8 cellular contexts compared by ENCODE assay signal in genomic region chr15:38069001-38069400, GRCh38.
DNase-seq lines count a peak whose midpoint lies in the region; ATAC-seq, FAIRE-seq and TF ChIP-seq lines count a peak whose summit lies in the region.

No MANE protein-coding gene starts in this region.

- no peak for DNase-seq in CD4-positive, alpha-beta T cell
- DNase-seq in PC-9 (peak; percentile 22 to 78), colonic mucosa (peak; percentile 54), mesothelial cell of epicardium (ENCODE audit: low spot score in 2 of 2, unreplicated experiment in 2 of 2) (no peak), urothelium cell line (ENCODE audit: low spot score) (peak; percentile 68)
- DNase-seq in effector memory CD4-positive, alpha-beta T cell, result no peak

- peaks cover 28% of the 10 kb centered on the region for H3F3A ChIP-seq in PC-9 (ENCODE audit: insufficient read depth, low read depth)

- H3K4me3 Mint-ChIP-seq in CD4-positive, alpha-beta T cell, result peak overlapping the region; percentile 38
- peak overlapping the region; percentile 48 for H3K4me3 Mint-ChIP-seq in mesothelial cell of epicardium

- H3K4me3 ChIP-seq in PC-9, result peak overlapping the region; percentile 44; the same call in 1 of the 2 replicates
- H3K4me3 ChIP-seq in colonic mucosa, result no peak overlapping the region
- no peak overlapping the region for H3K4me3 ChIP-seq in effector memory CD4-positive, alpha-beta T cell (ENCODE audit: insufficient read depth, low read depth, low read length, poor library complexity, severe bottlenecking)

- H2AFZ ChIP-seq in PC-9, result no peak overlapping the region

- H3K4me2 ChIP-seq in PC-9, result peak overlapping the region; percentile 86

- POLR2A ChIA-PET in CD4-positive, alpha-beta T cell (lab: Charles Lee), result interaction anchor here (0.9 kb wide), 1 partner anchor 182 kb away, joined by 3 read pairs; no protein-coding TSS in a partner anchor
- POLR2A ChIA-PET in PC-9 (lab: Charles Lee; ENCODE audit: unreplicated experiment), result no interaction called here

- H3K9me3 Mint-ChIP-seq in CD4-positive, alpha-beta T cell, result no peaks in the 10 kb centered on the region
- no peaks in the 10 kb centered on the region for H3K9me3 Mint-ChIP-seq in mesothelial cell of epicardium

- H3K36me3 ChIP-seq in PC-9 (ENCODE audit: low read depth) (no peaks in the 10 kb centered on the region), colonic mucosa (no peaks in the 10 kb centered on the region)
- H3K36me3 ChIP-seq in effector memory CD4-positive, alpha-beta T cell (ENCODE audit: control insufficient read depth, insufficient read depth, low read length), result no peaks in the 10 kb centered on the region

- no peaks in the 10 kb centered on the region for H3K79me2 ChIP-seq in PC-9 (ENCODE audit: low read depth)

- H3K4me1 ChIP-seq in PC-9 (replicated peaks; ENCODE audit: insufficient read depth) (peaks cover 29% of the 10 kb centered on the region), colonic mucosa (peaks cover 5% of the 10 kb centered on the region)
- no peaks in the 10 kb centered on the region for H3K4me1 ChIP-seq in effector memory CD4-positive, alpha-beta T cell (ENCODE audit: control insufficient read depth, insufficient read depth, low read length, poor library complexity, severe bottlenecking)

- no peaks in the 10 kb centered on the region for H3K36me3 Mint-ChIP-seq in CD4-positive, alpha-beta T cell (ENCODE audit: low read depth)
- no peaks in the 10 kb centered on the region for H3K36me3 Mint-ChIP-seq in mesothelial cell of epicardium

- TF ChIP-seq CTCF in CD4-positive, alpha-beta T cell (IDR thresholded peaks at IDR 0.05), result no peak
- no peak for TF ChIP-seq CTCF in PC-9 (conservative IDR thresholded peaks at IDR 0.05)
- TF ChIP-seq CTCF in colonic mucosa (IDR thresholded peaks at IDR 0.05), result no peak
- no peak for TF ChIP-seq CTCF in mesothelial cell of epicardium (IDR thresholded peaks at IDR 0.05; ENCODE audit: unreplicated experiment)

- H3K9me3 ChIP-seq in CD4-positive, alpha-beta T cell (ENCODE audit: control insufficient read depth, low read length), result no peaks in the 10 kb centered on the region
- no peaks in the 10 kb centered on the region for H3K9me3 ChIP-seq in PC-9 (ENCODE audit: insufficient read depth, low read depth)
- H3K9me3 ChIP-seq in colonic mucosa, result no peaks in the 10 kb centered on the region
- H3K9me3 ChIP-seq in effector memory CD4-positive, alpha-beta T cell (ENCODE audit: control insufficient read depth, low read length), result no peaks in the 10 kb centered on the region

- FAIRE-seq in urothelium cell line (lab: Jason Lieb, UNC), result no peak

- peaks cover 12% of the 10 kb centered on the region for H3K4me1 Mint-ChIP-seq in CD4-positive, alpha-beta T cell (ENCODE audit: low read depth)
- H3K4me1 Mint-ChIP-seq in mesothelial cell of epicardium, result peaks cover 68% of the 10 kb centered on the region

- H3K9me2 ChIP-seq in PC-9 (ENCODE audit: insufficient read depth), result no peaks in the 10 kb centered on the region

- no peaks in the 10 kb centered on the region for H4K20me1 ChIP-seq in PC-9 (ENCODE audit: insufficient read depth)

- CTCF ChIA-PET in CD4-positive, alpha-beta T cell (lab: Charles Lee), result no interaction called here
- CTCF ChIA-PET in PC-9 (lab: Charles Lee), result interaction anchor here (0.6 kb wide), 1 partner anchor 287 kb away, joined by 3 read pairs; no protein-coding TSS in a partner anchor

- ATAC-seq in CD4-positive, alpha-beta T cell (ENCODE audit: poor library complexity), result peak; percentile 63
- ATAC-seq in GM19035 (IDR thresholded peaks at IDR 0.05; ENCODE audit: unreplicated experiment), result peak; percentile 75
- peak; percentile 65 for ATAC-seq in HG03108 (IDR thresholded peaks at IDR 0.05; ENCODE audit: unreplicated experiment)

- H3K27ac ChIP-seq in CD4-positive, alpha-beta T cell (ENCODE audit: low read depth, low read length), result no peak overlapping the region
- peak overlapping the region; percentile 57 for H3K27ac ChIP-seq in PC-9
- H3K27ac ChIP-seq in colonic mucosa, result peak overlapping the region; percentile 75
- no peak overlapping the region for H3K27ac ChIP-seq in effector memory CD4-positive, alpha-beta T cell (ENCODE audit: insufficient read depth, low read length, poor library complexity, severe bottlenecking)

- H3K9ac ChIP-seq in colonic mucosa (ENCODE audit: low read depth in 2 of 2, low read length in 2 of 2), result peak overlapping the region; percentile 28 to 66

- H3K27me3 ChIP-seq in CD4-positive, alpha-beta T cell (ENCODE audit: control insufficient read depth, insufficient read depth, low read length), result peaks cover 30% of the 10 kb centered on the region
- no peaks in the 10 kb centered on the region for H3K27me3 ChIP-seq in PC-9 (ENCODE audit: insufficient read depth, low read depth)
- no peaks in the 10 kb centered on the region for H3K27me3 ChIP-seq in colonic mucosa
- H3K27me3 ChIP-seq in effector memory CD4-positive, alpha-beta T cell (replicated peaks; ENCODE audit: control insufficient read depth, insufficient read depth, low read length, poor library complexity, severe bottlenecking), result no peaks in the 10 kb centered on the region

- no peak overlapping the region for H3K27ac Mint-ChIP-seq in CD4-positive, alpha-beta T cell
- peak overlapping the region; percentile 88 for H3K27ac Mint-ChIP-seq in mesothelial cell of epicardium

- peaks cover 42% of the 10 kb centered on the region for H3K27me3 Mint-ChIP-seq in CD4-positive, alpha-beta T cell
- H3K27me3 Mint-ChIP-seq in mesothelial cell of epicardium (ENCODE audit: low read depth), result no peaks in the 10 kb centered on the region

- intact Hi-C loops in CD4-positive, alpha-beta T cell (cut with DNase I, micrococcal nuclease), result no loop called here
- intact Hi-C loops in PC-9 (cut with micrococcal nuclease; ENCODE audit: unreplicated experiment) (no loop called here), colonic mucosa (cut with DNase I) (no loop called here)

- no TSS peak for BruUV-seq in PC-9 (replicated peaks; lab: Mats Ljungman, UMichigan)

Comparison
In these comparisons a context has a peak if more than half of its experiments do, and no peak if none do; other contexts are left out.
1. DNase-seq: peak in PC-9 (2 of 2), colonic mucosa (single experiment) and urothelium cell line (single experiment); none in CD4-positive, alpha-beta T cell (0 of 10), mesothelial cell of epicardium (0 of 2) and effector memory CD4-positive, alpha-beta T cell (0 of 3).
2. H3K27ac ChIP-seq: peak in PC-9 (single experiment) and colonic mucosa (single experiment); none in CD4-positive, alpha-beta T cell (single experiment) and effector memory CD4-positive, alpha-beta T cell (single experiment).
3. Peak in every context shown above with its lines, with median percentiles within 50 percentile points of each other: ATAC-seq.